2 cellular contexts compared by ENCODE assay signal in the genomic region with DNA sequence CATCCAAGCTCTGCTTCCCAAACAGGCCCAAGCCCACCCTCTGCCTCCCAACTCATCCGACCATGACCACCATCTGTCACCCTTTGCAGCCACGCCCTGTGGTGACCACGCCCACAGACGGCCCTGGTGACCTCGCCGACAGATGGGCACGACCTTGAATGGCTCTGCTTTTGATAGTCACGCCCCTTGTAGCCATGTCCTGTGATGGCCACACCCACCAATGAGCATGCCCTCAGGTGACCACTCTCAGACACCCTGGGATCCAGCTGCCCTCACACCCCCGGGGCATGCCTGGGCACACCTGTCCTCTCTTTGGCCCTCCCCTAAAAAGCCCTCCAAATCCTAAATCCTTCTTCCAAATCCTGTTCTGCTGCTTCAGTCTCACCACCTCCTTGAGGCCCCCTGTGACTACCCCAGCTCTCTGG.
TF ChIP-seq lines count a peak whose summit lies in the region.

No MANE protein-coding gene starts in this region.

TF ChIP-seq in IMR-90, 13 proteins besides CTCF, POLR2A, EP300 and RAD21:
- TF ChIP-seq SMC3 (IDR thresholded peaks at IDR 0.05; ENCODE audit: low read depth, low read length) (no peak), MAZ (IDR thresholded peaks at IDR 0.05; ENCODE audit: borderline replicate concordance, low read depth, low read length) (no peak), CHD1 (IDR thresholded peaks at IDR 0.05; ENCODE audit: low read depth, low read length) (no peak), MAFK (IDR thresholded peaks at IDR 0.05; ENCODE audit: low read depth, low read length) (no peak), MXI1 (IDR thresholded peaks at IDR 0.05; ENCODE audit: borderline replicate concordance, low read depth, low read length) (no peak), NFE2L2 (IDR thresholded peaks at IDR 0.05; ENCODE audit: low read depth, low read length) (no peak)
- TF ChIP-seq, protein P1, sequence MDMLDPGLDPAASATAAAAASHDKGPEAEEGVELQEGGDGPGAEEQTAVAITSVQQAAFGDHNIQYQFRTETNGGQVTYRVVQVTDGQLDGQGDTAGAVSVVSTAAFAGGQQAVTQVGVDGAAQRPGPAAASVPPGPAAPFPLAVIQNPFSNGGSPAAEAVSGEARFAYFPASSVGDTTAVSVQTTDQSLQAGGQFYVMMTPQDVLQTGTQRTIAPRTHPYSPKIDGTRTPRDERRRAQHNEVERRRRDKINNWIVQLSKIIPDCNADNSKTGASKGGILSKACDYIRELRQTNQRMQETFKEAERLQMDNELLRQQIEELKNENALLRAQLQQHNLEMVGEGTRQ (IDR thresholded peaks at IDR 0.05; ENCODE audit: low read depth, low read length), result no peak
- TF ChIP-seq, protein P2, sequence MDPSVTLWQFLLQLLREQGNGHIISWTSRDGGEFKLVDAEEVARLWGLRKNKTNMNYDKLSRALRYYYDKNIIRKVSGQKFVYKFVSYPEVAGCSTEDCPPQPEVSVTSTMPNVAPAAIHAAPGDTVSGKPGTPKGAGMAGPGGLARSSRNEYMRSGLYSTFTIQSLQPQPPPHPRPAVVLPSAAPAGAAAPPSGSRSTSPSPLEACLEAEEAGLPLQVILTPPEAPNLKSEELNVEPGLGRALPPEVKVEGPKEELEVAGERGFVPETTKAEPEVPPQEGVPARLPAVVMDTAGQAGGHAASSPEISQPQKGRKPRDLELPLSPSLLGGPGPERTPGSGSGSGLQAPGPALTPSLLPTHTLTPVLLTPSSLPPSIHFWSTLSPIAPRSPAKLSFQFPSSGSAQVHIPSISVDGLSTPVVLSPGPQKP (IDR thresholded peaks at IDR 0.05; ENCODE audit: borderline replicate concordance, low read depth, low read length), result no peak

TF ChIP-seq in GM12878, 131 proteins besides CTCF, POLR2A, EP300 and RAD21:
- TF ChIP-seq RELA (IDR thresholded peaks at IDR 0.05; ENCODE audit: borderline replicate concordance, partially characterized antibody), result no peak
- no peak for TF ChIP-seq TARDBP (IDR thresholded peaks at IDR 0.05; ENCODE audit: borderline replicate concordance)
- TF ChIP-seq FOXM1 (IDR thresholded peaks at IDR 0.05; ENCODE audit: low read depth, low read length), result no peak
- TF ChIP-seq, protein P3, sequence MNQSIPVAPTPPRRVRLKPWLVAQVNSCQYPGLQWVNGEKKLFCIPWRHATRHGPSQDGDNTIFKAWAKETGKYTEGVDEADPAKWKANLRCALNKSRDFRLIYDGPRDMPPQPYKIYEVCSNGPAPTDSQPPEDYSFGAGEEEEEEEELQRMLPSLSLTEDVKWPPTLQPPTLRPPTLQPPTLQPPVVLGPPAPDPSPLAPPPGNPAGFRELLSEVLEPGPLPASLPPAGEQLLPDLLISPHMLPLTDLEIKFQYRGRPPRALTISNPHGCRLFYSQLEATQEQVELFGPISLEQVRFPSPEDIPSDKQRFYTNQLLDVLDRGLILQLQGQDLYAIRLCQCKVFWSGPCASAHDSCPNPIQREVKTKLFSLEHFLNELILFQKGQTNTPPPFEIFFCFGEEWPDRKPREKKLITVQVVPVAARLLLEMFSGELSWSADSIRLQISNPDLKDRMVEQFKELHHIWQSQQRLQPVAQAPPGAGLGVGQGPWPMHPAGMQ (IDR thresholded peaks at IDR 0.05; ENCODE audit: borderline replicate concordance), result no peak
- TF ChIP-seq, protein P4, sequence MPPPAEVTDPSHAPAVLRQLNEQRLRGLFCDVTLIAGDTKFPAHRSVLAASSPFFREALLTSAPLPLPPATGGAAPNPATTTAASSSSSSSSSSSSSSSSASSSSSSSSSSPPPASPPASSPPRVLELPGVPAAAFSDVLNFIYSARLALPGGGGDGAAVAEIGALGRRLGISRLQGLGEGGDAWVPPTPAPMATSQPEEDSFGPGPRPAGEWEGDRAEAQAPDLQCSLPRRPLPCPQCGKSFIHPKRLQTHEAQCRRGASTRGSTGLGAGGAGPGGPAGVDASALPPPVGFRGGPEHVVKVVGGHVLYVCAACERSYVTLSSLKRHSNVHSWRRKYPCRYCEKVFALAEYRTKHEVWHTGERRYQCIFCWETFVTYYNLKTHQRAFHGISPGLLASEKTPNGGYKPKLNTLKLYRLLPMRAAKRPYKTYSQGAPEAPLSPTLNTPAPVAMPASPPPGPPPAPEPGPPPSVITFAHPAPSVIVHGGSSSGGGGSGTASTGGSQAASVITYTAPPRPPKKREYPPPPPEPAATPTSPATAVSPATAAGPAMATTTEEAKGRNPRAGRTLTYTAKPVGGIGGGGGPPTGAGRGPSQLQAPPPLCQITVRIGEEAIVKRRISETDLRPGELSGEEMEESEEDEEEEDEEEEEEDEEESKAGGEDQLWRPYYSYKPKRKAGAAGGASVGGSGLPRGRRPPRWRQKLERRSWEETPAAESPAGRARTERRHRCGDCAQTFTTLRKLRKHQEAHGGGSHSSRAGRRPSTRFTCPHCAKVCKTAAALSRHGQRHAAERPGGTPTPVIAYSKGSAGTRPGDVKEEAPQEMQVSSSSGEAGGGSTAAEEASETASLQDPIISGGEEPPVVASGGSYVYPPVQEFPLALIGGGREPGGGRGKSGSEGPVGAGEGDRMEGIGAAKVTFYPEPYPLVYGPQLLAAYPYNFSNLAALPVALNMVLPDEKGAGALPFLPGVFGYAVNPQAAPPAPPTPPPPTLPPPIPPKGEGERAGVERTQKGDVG (CRISPR knock-in tag; IDR thresholded peaks at IDR 0.05), result no peak
- peak; percentile 68 for TF ChIP-seq PAX5 (IDR thresholded peaks at IDR 0.05; ENCODE audit: borderline replicate concordance, low read depth, low read length)
- TF ChIP-seq MTA3 (IDR thresholded peaks at IDR 0.05; ENCODE audit: borderline replicate concordance, low read length), result no peak
